In the genomic region with DNA sequence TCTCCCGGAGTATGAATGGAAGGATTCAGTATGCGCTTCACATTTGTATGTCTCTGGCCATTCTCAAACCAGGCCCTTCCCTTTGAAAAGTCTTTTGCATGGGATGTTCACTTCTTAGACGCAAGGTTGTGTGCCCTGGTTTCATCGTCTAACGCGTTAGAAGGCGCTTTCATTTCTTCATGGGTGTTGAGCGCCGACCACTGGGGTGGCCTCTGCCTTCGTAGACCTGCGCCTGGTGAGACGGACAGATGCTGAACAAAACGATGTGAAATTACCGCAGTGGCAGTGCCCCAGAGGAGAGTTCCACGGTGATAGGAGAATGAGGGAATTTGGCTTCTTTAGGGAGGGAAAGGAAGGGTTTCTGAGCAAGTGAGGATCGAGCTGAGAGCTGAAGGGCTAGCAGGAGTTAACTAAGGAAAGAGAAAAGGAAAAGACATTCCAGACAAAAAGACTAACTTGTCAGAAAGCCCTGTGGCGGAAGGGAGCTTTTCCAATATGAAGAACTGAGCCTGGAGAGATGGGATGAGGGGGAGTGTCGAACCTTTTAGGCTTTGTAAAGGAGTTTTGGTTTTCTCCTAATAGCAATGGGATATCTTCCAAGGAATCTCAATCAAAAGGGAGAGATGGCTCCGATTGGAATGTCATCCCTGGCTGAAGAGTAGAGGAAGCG, we compare ENCODE assay signal across 1 cellular context.
TF ChIP-seq lines count a peak whose summit lies in the region.

No MANE protein-coding gene starts in this region.

TF ChIP-seq in K562, 482 proteins besides CTCF, POLR2A, EP300 and RAD21 (continued from another document and continues in another):
- TF ChIP-seq MEF2A (IDR thresholded peaks at IDR 0.05; ENCODE audit: control insufficient read depth, low read depth, low read length): no peak
- TF ChIP-seq, protein P1, sequence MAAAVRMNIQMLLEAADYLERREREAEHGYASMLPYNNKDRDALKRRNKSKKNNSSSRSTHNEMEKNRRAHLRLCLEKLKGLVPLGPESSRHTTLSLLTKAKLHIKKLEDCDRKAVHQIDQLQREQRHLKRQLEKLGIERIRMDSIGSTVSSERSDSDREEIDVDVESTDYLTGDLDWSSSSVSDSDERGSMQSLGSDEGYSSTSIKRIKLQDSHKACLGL (CRISPR knock-in tag; IDR thresholded peaks at IDR 0.05; ENCODE audit: borderline replicate concordance, poor library complexity, severe bottlenecking): peak; percentile 34
- no peak for TF ChIP-seq RBM17 (IDR thresholded peaks at IDR 0.05; ENCODE audit: borderline replicate concordance, low read depth, low read length)
- TF ChIP-seq SMARCE1 (IDR thresholded peaks at IDR 0.05): no peak
- TF ChIP-seq, protein P2, sequence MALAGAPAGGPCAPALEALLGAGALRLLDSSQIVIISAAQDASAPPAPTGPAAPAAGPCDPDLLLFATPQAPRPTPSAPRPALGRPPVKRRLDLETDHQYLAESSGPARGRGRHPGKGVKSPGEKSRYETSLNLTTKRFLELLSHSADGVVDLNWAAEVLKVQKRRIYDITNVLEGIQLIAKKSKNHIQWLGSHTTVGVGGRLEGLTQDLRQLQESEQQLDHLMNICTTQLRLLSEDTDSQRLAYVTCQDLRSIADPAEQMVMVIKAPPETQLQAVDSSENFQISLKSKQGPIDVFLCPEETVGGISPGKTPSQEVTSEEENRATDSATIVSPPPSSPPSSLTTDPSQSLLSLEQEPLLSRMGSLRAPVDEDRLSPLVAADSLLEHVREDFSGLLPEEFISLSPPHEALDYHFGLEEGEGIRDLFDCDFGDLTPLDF (CRISPR knock-in tag; IDR thresholded peaks at IDR 0.05): peak; percentile 24; the same call in 1 of the 2 replicates
- no peak for TF ChIP-seq ZC3H4 (CRISPR knock-in tag; IDR thresholded peaks at IDR 0.05; ENCODE audit: borderline replicate concordance)
- 0 out of 4 replicates have a peak, but pooled peaks have one; percentile 12 to 17 for TF ChIP-seq ARNT (IDR thresholded peaks at IDR 0.05)
- TF ChIP-seq RB1 (IDR thresholded peaks at IDR 0.05; ENCODE audit: low read depth): peak; percentile 17; the same call in 1 of the 2 replicates
- no peak for TF ChIP-seq SMARCC2 (IDR thresholded peaks at IDR 0.05; ENCODE audit: low read depth)
- TF ChIP-seq SMAD3 (CRISPR knock-in tag; conservative IDR thresholded peaks at IDR 0.05): 0 out of 2 replicates have a peak, but pooled peaks have one; percentile 18
- TF ChIP-seq ZNF324 (CRISPR knock-in tag; IDR thresholded peaks at IDR 0.05): peak; percentile 4; the same call in 1 of the 2 replicates
- TF ChIP-seq EWSR1 (IDR thresholded peaks at IDR 0.05; ENCODE audit: borderline replicate concordance, low read depth, partially characterized antibody): no peak
- no peak for TF ChIP-seq ZNF445 (CRISPR knock-in tag; IDR thresholded peaks at IDR 0.05; ENCODE audit: low read depth)
- TF ChIP-seq, protein P3, sequence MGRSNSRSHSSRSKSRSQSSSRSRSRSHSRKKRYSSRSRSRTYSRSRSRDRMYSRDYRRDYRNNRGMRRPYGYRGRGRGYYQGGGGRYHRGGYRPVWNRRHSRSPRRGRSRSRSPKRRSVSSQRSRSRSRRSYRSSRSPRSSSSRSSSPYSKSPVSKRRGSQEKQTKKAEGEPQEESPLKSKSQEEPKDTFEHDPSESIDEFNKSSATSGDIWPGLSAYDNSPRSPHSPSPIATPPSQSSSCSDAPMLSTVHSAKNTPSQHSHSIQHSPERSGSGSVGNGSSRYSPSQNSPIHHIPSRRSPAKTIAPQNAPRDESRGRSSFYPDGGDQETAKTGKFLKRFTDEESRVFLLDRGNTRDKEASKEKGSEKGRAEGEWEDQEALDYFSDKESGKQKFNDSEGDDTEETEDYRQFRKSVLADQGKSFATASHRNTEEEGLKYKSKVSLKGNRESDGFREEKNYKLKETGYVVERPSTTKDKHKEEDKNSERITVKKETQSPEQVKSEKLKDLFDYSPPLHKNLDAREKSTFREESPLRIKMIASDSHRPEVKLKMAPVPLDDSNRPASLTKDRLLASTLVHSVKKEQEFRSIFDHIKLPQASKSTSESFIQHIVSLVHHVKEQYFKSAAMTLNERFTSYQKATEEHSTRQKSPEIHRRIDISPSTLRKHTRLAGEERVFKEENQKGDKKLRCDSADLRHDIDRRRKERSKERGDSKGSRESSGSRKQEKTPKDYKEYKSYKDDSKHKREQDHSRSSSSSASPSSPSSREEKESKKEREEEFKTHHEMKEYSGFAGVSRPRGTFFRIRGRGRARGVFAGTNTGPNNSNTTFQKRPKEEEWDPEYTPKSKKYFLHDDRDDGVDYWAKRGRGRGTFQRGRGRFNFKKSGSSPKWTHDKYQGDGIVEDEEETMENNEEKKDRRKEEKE (IDR thresholded peaks at IDR 0.05; ENCODE audit: borderline replicate concordance in 1 of 2, control insufficient read depth in 1 of 2, low read depth in 2 of 2, low read length in 1 of 2): no peak
- TF ChIP-seq, protein P4, sequence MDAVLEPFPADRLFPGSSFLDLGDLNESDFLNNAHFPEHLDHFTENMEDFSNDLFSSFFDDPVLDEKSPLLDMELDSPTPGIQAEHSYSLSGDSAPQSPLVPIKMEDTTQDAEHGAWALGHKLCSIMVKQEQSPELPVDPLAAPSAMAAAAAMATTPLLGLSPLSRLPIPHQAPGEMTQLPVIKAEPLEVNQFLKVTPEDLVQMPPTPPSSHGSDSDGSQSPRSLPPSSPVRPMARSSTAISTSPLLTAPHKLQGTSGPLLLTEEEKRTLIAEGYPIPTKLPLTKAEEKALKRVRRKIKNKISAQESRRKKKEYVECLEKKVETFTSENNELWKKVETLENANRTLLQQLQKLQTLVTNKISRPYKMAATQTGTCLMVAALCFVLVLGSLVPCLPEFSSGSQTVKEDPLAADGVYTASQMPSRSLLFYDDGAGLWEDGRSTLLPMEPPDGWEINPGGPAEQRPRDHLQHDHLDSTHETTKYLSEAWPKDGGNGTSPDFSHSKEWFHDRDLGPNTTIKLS (IDR thresholded peaks at IDR 0.05; ENCODE audit: borderline replicate concordance, low read depth): 0 out of 2 replicates have a peak, but pooled peaks have one; percentile 8
- peak; percentile 12 for TF ChIP-seq KDM5B (IDR thresholded peaks at IDR 0.05; ENCODE audit: insufficient replicate concordance, low read depth, low read length)
- TF ChIP-seq BRCA1 (IDR thresholded peaks at IDR 0.05): no peak
- TF ChIP-seq BRCA1 (CRISPR knock-in tag; IDR thresholded peaks at IDR 0.05): no peak
- TF ChIP-seq NRF1 (conservative IDR thresholded peaks at IDR 0.05 in 1 of 2, IDR thresholded peaks at IDR 0.05 in 1 of 2): peak in 1 of 2 experiments; percentile 35; a peak in 2 of 4 replicates
- TF ChIP-seq PHF8 (IDR thresholded peaks at IDR 0.05; ENCODE audit: borderline replicate concordance, low read length): no peak; the same call in 1 of the 2 replicates
- no peak; the same call in 1 of the 2 replicates for TF ChIP-seq TOE1 (IDR thresholded peaks at IDR 0.05; ENCODE audit: borderline replicate concordance)
- TF ChIP-seq TOE1 (CRISPR knock-in tag; IDR thresholded peaks at IDR 0.05; ENCODE audit: borderline replicate concordance, low read depth): no peak
- peak; percentile 10; the same call in 1 of the 2 replicates for TF ChIP-seq CTBP1 (IDR thresholded peaks at IDR 0.05; ENCODE audit: borderline replicate concordance)
- TF ChIP-seq, protein P5, sequence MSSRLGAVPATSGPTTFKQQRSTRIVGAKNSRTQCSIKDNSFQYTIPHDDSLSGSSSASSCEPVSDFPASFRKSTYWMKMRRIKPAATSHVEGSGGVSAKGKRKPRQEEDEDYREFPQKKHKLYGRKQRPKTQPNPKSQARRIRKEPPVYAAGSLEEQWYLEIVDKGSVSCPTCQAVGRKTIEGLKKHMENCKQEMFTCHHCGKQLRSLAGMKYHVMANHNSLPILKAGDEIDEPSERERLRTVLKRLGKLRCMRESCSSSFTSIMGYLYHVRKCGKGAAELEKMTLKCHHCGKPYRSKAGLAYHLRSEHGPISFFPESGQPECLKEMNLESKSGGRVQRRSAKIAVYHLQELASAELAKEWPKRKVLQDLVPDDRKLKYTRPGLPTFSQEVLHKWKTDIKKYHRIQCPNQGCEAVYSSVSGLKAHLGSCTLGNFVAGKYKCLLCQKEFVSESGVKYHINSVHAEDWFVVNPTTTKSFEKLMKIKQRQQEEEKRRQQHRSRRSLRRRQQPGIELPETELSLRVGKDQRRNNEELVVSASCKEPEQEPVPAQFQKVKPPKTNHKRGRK (tag; IDR thresholded peaks at IDR 0.05): peak; percentile 48; the same call in 1 of the 2 replicates
- TF ChIP-seq ZNF668 (CRISPR knock-in tag; IDR thresholded peaks at IDR 0.05): no peak
- TF ChIP-seq TBL1XR1 (IDR thresholded peaks at IDR 0.05; ENCODE audit: low read length in 2 of 2): no peak
- no peak for TF ChIP-seq ZNF253 (CRISPR knock-in tag; conservative IDR thresholded peaks at IDR 0.05)
- 0 out of 2 replicates have a peak, but pooled peaks have one; percentile 16 for TF ChIP-seq SMC3 (conservative IDR thresholded peaks at IDR 0.05; ENCODE audit: insufficient read depth, low read depth, low read length)
- TF ChIP-seq NELFE (IDR thresholded peaks at IDR 0.05; ENCODE audit: insufficient read depth, insufficient read length): no peak
- TF ChIP-seq CHCHD3 (CRISPR knock-in tag; IDR thresholded peaks at IDR 0.05): no peak
- TF ChIP-seq CSDE1 (IDR thresholded peaks at IDR 0.05): 0 out of 4 replicates have a peak, but pooled peaks of 1 of the 2 experiments have one; percentile 15
- no peak for TF ChIP-seq PML (IDR thresholded peaks at IDR 0.05; ENCODE audit: low read length)
- no peak for TF ChIP-seq ZNF436 (CRISPR knock-in tag; IDR thresholded peaks at IDR 0.05)
- TF ChIP-seq HNRNPLL (IDR thresholded peaks at IDR 0.05; ENCODE audit: low read depth, low read length, poor library complexity, severe bottlenecking): peak; percentile 26
- no peak for TF ChIP-seq CEBPB (tag; IDR thresholded peaks at IDR 0.05)
- no peak for TF ChIP-seq U2AF2 (optimal IDR thresholded peaks at IDR 0.05; ENCODE audit: low read depth, low read length)
- TF ChIP-seq RBM25 (IDR thresholded peaks at IDR 0.05; ENCODE audit: low read depth, low read length, severe bottlenecking): no peak
- TF ChIP-seq ELF4 (CRISPR knock-in tag; IDR thresholded peaks at IDR 0.05): peak; percentile 67; the same call in 1 of the 2 replicates
- TF ChIP-seq ZNF354B (CRISPR knock-in tag; IDR thresholded peaks at IDR 0.05): no peak
- 0 out of 2 replicates have a peak, but pooled peaks have one; percentile 47 for TF ChIP-seq ELF2 (CRISPR knock-in tag; IDR thresholded peaks at IDR 0.05)
- TF ChIP-seq MAFK (IDR thresholded peaks at IDR 0.05; ENCODE audit: low read length): no peak
- TF ChIP-seq ZKSCAN1 (IDR thresholded peaks at IDR 0.05; ENCODE audit: low read depth, low read length): no peak
- TF ChIP-seq, protein P6, sequence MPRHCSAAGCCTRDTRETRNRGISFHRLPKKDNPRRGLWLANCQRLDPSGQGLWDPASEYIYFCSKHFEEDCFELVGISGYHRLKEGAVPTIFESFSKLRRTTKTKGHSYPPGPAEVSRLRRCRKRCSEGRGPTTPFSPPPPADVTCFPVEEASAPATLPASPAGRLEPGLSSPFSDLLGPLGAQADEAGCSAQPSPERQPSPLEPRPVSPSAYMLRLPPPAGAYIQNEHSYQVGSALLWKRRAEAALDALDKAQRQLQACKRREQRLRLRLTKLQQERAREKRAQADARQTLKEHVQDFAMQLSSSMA (CRISPR knock-in tag; IDR thresholded peaks at IDR 0.05): no peak
- TF ChIP-seq ZNF584 (CRISPR knock-in tag; IDR thresholded peaks at IDR 0.05; ENCODE audit: low read depth): no peak
- TF ChIP-seq CHD1 (IDR thresholded peaks at IDR 0.05; ENCODE audit: low read length): peak; percentile 92
- TF ChIP-seq FOXA3 (CRISPR knock-in tag; conservative IDR thresholded peaks at IDR 0.05 in 1 of 2, IDR thresholded peaks at IDR 0.05 in 1 of 2): no peak
- TF ChIP-seq, protein P7, sequence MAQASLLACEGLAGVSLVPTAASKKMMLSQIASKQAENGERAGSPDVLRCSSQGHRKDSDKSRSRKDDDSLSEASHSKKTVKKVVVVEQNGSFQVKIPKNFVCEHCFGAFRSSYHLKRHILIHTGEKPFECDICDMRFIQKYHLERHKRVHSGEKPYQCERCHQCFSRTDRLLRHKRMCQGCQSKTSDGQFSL (CRISPR knock-in tag; IDR thresholded peaks at IDR 0.05): no peak
- TF ChIP-seq, protein P7 (tag; IDR thresholded peaks at IDR 0.05): no peak
- TF ChIP-seq ZNF12 (CRISPR knock-in tag; IDR thresholded peaks at IDR 0.05): 0 out of 2 replicates have a peak, but pooled peaks have one; percentile 61
- TF ChIP-seq, protein P8, sequence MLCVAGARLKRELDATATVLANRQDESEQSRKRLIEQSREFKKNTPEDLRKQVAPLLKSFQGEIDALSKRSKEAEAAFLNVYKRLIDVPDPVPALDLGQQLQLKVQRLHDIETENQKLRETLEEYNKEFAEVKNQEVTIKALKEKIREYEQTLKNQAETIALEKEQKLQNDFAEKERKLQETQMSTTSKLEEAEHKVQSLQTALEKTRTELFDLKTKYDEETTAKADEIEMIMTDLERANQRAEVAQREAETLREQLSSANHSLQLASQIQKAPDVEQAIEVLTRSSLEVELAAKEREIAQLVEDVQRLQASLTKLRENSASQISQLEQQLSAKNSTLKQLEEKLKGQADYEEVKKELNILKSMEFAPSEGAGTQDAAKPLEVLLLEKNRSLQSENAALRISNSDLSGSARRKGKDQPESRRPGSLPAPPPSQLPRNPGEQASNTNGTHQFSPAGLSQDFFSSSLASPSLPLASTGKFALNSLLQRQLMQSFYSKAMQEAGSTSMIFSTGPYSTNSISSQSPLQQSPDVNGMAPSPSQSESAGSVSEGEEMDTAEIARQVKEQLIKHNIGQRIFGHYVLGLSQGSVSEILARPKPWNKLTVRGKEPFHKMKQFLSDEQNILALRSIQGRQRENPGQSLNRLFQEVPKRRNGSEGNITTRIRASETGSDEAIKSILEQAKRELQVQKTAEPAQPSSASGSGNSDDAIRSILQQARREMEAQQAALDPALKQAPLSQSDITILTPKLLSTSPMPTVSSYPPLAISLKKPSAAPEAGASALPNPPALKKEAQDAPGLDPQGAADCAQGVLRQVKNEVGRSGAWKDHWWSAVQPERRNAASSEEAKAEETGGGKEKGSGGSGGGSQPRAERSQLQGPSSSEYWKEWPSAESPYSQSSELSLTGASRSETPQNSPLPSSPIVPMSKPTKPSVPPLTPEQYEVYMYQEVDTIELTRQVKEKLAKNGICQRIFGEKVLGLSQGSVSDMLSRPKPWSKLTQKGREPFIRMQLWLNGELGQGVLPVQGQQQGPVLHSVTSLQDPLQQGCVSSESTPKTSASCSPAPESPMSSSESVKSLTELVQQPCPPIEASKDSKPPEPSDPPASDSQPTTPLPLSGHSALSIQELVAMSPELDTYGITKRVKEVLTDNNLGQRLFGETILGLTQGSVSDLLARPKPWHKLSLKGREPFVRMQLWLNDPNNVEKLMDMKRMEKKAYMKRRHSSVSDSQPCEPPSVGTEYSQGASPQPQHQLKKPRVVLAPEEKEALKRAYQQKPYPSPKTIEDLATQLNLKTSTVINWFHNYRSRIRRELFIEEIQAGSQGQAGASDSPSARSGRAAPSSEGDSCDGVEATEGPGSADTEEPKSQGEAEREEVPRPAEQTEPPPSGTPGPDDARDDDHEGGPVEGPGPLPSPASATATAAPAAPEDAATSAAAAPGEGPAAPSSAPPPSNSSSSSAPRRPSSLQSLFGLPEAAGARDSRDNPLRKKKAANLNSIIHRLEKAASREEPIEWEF (CRISPR knock-in tag; IDR thresholded peaks at IDR 0.05): no peak
- TF ChIP-seq ZNF764 (CRISPR knock-in tag; IDR thresholded peaks at IDR 0.05; ENCODE audit: low read depth): no peak
- peak; percentile 65; the same call in 1 of the 2 replicates for TF ChIP-seq SMARCA5 (IDR thresholded peaks at IDR 0.05)
